8 cellular contexts compared by ENCODE assay signal in genomic region chr2:127649684-127650040, GRCh38. TPM values are rescaled to one million over a fixed set of nuclear protein-coding genes. Genes with fewer than 3 reads are reported as not detected.
DNase-seq lines count a peak whose midpoint lies in the region; TF ChIP-seq lines count a peak whose summit lies in the region.

No MANE protein-coding gene starts in this region.

- TF ChIP-seq CTCF in BJ (IDR thresholded peaks at IDR 0.05; ENCODE audit: insufficient read depth, low read depth, low read length): peak; percentile 87
- TF ChIP-seq CTCF in fibroblast of villous mesenchyme (IDR thresholded peaks at IDR 0.05; ENCODE audit: insufficient read depth, low read depth, low read length): peak; percentile 88

- H3K9ac ChIP-seq in Karpas-422 (ENCODE audit: low read length): no peak overlapping the region; the same call in 1 of the 2 replicates

- no peak for DNase-seq in BJ (ENCODE audit: low read depth)
- DNase-seq in GM19240 (ENCODE audit: insufficient read length, low spot score): peak; percentile 79
- peak; percentile 93 for DNase-seq in Karpas-422
- DNase-seq in SHP77 (lab: John Stamatoyannopoulos, UW): peak; percentile 78
- DNase-seq in activated T-helper 9 cell treated with anti-CD3 and anti-CD28 coated beads, Interleukin-2, amount 50 U/mL, for 16 hours (ENCODE audit: low read depth): peak; percentile 72
- DNase-seq in fibroblast of villous mesenchyme (ENCODE audit: low read depth): peak; percentile 84
- peak in 53 of 56 donors; percentile 20 to 92 (median 69) for DNase-seq in nucleus accumbens (lab: John Stamatoyannopoulos, UW)
- DNase-seq in stromal cell of bone marrow (ENCODE audit: low read depth): peak; percentile 72

- H3K79me2 ChIP-seq in Karpas-422 (ENCODE audit: low read length): no peaks in the 10 kb centered on the region

- POLR2A ChIA-PET in BJ (lab: Charles Lee): no interaction called here

- no peaks in the 10 kb centered on the region for H3K9me3 ChIP-seq in Karpas-422 (ENCODE audit: low read length)

- H3K36me3 ChIP-seq in BJ (ENCODE audit: control insufficient read depth, insufficient read depth, low read length): peaks cover 11% of the 10 kb centered on the region
- no peaks in the 10 kb centered on the region for H3K36me3 ChIP-seq in Karpas-422 (ENCODE audit: insufficient read depth, low read length)

- CTCF ChIA-PET in BJ (lab: Yijun Ruan, JAX): interaction anchor here (0.6 to 8.8 kb wide), 20 partner anchors 11 to 160 kb away, joined by 3 to 89 read pairs (median 4); partner anchors contain the start of genes IWS1 and LIMS2

- H2AFZ ChIP-seq in Karpas-422 (ENCODE audit: low read length): no peak overlapping the region

- no peak overlapping the region for H3K4me2 ChIP-seq in Karpas-422 (ENCODE audit: low read depth, low read length, poor library complexity, severe bottlenecking)

- no peaks in the 10 kb centered on the region for H3K9me2 ChIP-seq in Karpas-422 (replicated peaks; ENCODE audit: insufficient read depth, low read length)

- no peaks in the 10 kb centered on the region for H4K20me1 ChIP-seq in Karpas-422 (ENCODE audit: insufficient read depth, low read depth, low read length)

- 0 out of 2 replicates have a peak, but pooled peaks cover 2% of the 10 kb centered on the region for H3K4me1 ChIP-seq in Karpas-422 (ENCODE audit: low read length)

- H3K27ac ChIP-seq in Karpas-422 (ENCODE audit: low read length): no peak overlapping the region

- no peaks in the 10 kb centered on the region for H3K27me3 ChIP-seq in BJ (ENCODE audit: control insufficient read depth, insufficient read depth, low read length)
- H3K27me3 ChIP-seq in Karpas-422 (ENCODE audit: low read length): no peaks in the 10 kb centered on the region

- H3K4me3 ChIP-seq in BJ (ENCODE audit: low read depth, low read length): no peak overlapping the region
- no peak overlapping the region for H3K4me3 ChIP-seq in Karpas-422 (ENCODE audit: low read length)
- no peak overlapping the region for H3K4me3 ChIP-seq in fibroblast of villous mesenchyme (ENCODE audit: low read depth, low read length)

RNA-seq across cellular contexts. Expression of gene GPR17, which starts 3.7 kb away (rescaled TPM):
- not detected in 2 replicates for polyA plus RNA-seq in BJ (2011; rRNA removed)
- not detected in 2 replicates for polyA minus RNA-seq in BJ (2011; rRNA and poly(A)+ RNA removed)
- not detected in 2 replicates for total RNA-seq in Karpas-422 (2014; rRNA removed; shearing (Covaris generic); ENCODE audit: low replicate concordance)
- not detected in 2 replicates for total RNA-seq in fibroblast of villous mesenchyme

RNA-seq across cellular contexts. Expression of gene LIMS2, which starts 25.7 kb away (rescaled TPM):
- polyA plus RNA-seq in BJ (2011; rRNA removed): 33.2 and 46.1 TPM in 2 replicates
- 51.5 and 88.1 TPM in 2 replicates for polyA minus RNA-seq in BJ (2011; rRNA and poly(A)+ RNA removed)
- total RNA-seq in Karpas-422 (2014; rRNA removed; shearing (Covaris generic); ENCODE audit: low replicate concordance): 0.32 and 0.56 TPM in 2 replicates
- 24.8 and 28.9 TPM in 2 replicates for total RNA-seq in fibroblast of villous mesenchyme

RNA-seq across cellular contexts. Expression of gene SFT2D3, which starts 51.6 kb away (rescaled TPM):
- polyA plus RNA-seq in BJ (2011; rRNA removed): 3.5 and 4.4 TPM in 2 replicates
- 1.5 and 1.6 TPM in 2 replicates for polyA minus RNA-seq in BJ (2011; rRNA and poly(A)+ RNA removed)
- total RNA-seq in Karpas-422 (2014; rRNA removed; shearing (Covaris generic); ENCODE audit: low replicate concordance): 3.2 and 4.0 TPM in 2 replicates
- 4.7 and 5.8 TPM in 2 replicates for total RNA-seq in fibroblast of villous mesenchyme

Comparison
In these comparisons a context has a peak if more than half of its experiments do, and no peak if none do; other contexts are left out.
1. RNA of gene LIMS2, which starts 25.7 kb away (total RNA-seq): 24.8 to 28.9 TPM in fibroblast of villous mesenchyme; 0.32 to 0.56 TPM in Karpas-422; every median in the first group is over 10 times any median in the second.